In the genomic region with DNA sequence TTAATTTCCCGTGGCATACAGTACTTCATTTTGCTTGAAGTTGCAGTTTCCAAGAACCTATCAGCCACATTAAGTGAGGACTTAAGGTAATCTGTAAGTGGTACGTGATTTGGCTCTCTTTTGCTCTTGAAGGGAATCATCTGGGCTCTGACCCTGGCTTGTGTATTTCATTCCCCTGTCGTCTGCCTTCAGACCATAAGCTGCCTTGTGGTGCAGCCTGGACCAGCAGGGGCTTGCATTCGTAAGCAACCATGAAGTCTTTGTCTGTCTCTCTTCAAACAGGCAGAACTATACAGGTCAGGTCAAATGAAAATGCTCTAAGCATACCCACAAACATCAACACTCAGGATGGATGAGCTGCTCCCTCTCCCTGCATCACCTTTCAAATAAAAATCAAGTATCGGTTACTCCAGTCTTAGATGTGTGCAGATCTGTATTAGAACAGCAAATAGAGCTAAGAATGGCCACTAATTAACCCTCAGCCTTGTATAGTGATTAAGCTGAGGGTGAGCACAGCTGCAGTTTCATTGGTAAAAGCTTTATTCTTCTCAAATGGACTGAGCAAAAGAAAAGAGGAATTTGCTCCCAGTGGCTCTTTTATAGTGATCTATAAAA, we compare ENCODE assay signal across 30 cellular contexts.
A peak's percentile ranks its signal among the peaks of the same experiment; 100 is the strongest.
DNase-seq lines count a peak whose midpoint lies in the region; ATAC-seq, FAIRE-seq and TF ChIP-seq lines count a peak whose summit lies in the region.
"Had no signal": no experiment of that assay in that cellular context is flagged by ENCODE, and none has a peak within 500 bp of the region (broad histone marks: within the 10 kb centered on the region; RNA-seq: fewer than 3 reads in every experiment).

No MANE protein-coding gene starts in this region.

- no peak overlapping the region for H3K4ac ChIP-seq in H1 (replicated peaks; ENCODE audit: insufficient read length, low read depth, low read length)

- WGBS in H1 (ENCODE audit: extremely low coverage in 1 of 2, insufficient coverage in 1 of 2, insufficient read length in 1 of 2, insufficient replicate concordance in 2 of 2, low coverage in 1 of 2, low lambda C conversion rate in 2 of 2, missing lambda C conversion rate in 1 of 2), 2 experiments: 54% methylated on average over 5 of the region's 5 CpGs; no CpG with 5 or more reads in 1 of the 2 experiments

- peak overlapping the region; percentile 31 for H3K27ac Mint-ChIP-seq in neural progenitor cell
- H3K27ac Mint-ChIP-seq: activated CD8-positive, alpha-beta memory T cell treated with anti-CD3 and anti-CD28 coated beads, Interleukin-2, amount 10 ng/mL, durations not matched to agents 7 days and 5 days; activated T-helper 2 cell treated with anti-CD3 and anti-CD28 coated beads, Interferon-gamma antibody, Interleukin-2, Interleukin-4, amounts not matched to agents 10 μg/mL and 5 μg/mL and 100 μg/mL, durations not matched to agents 14 hours and 24 hours and 36 hours; CD4-positive, CD25-positive, alpha-beta regulatory T cell; memory B cell; T-cell had no signal

- peak overlapping the region in 1 of 2 experiments; percentile 9; a peak in 2 of 4 replicates for H3K4me2 ChIP-seq in H1 (ENCODE audit: insufficient read depth in 1 of 2, low read depth in 2 of 2, low read length in 2 of 2)
- H3K4me2 ChIP-seq in neural progenitor cell: peak overlapping the region; percentile 75
- H3K4me2 ChIP-seq: PC-9 had no signal

- H3K9me3 Mint-ChIP-seq in neural progenitor cell: no peaks in the 10 kb centered on the region
- H3K9me3 Mint-ChIP-seq: activated T-helper 2 cell treated with anti-CD3 and anti-CD28 coated beads, Interferon-gamma antibody, Interleukin-2, Interleukin-4, amounts not matched to agents 10 μg/mL and 5 μg/mL and 100 μg/mL, durations not matched to agents 14 hours and 24 hours and 36 hours; CD4-positive, CD25-positive, alpha-beta regulatory T cell; memory B cell; naive B cell; T-cell had no signal

- POLR2A ChIA-PET in H1 (lab: Charles Lee; ENCODE audit: partially characterized antibody) (interaction anchor here (0.8 kb wide), 1 partner anchor 380 kb away, joined by 3 read pairs; the partner anchor contains the start of genes NKIRAS1 and RPL15), GM10248 (lab: Yijun Ruan, JAX) (no interaction called here)

- no peak for TF ChIP-seq EP300 in H1 (IDR thresholded peaks at IDR 0.05; ENCODE audit: borderline replicate concordance in 1 of 2, low read depth in 2 of 2, low read length in 2 of 2)

- peak in 1 of 3 experiments; percentile 15; a peak in 1 of 4 replicates for TF ChIP-seq CTCF in H1 (IDR thresholded peaks at IDR 0.05; ENCODE audit: control extremely low read depth in 1 of 3, insufficient read depth in 1 of 3, low read depth in 1 of 3, low read length in 3 of 3)
- TF ChIP-seq CTCF in neural progenitor cell (IDR thresholded peaks at IDR 0.05): peak; percentile 13
- TF ChIP-seq CTCF in GM10248 (IDR thresholded peaks at IDR 0.05; ENCODE audit: control extremely low read depth, extremely low read depth, low read depth, missing control alignments): no peak

- 0 out of 4 replicates have a peak, but pooled peaks have one; percentile 3 to 19 for TF ChIP-seq RAD21 in H1 (IDR thresholded peaks at IDR 0.05 in 1 of 2, conservative IDR thresholded peaks at IDR 0.05 in 1 of 2; ENCODE audit: low read depth in 2 of 2, low read length in 2 of 2)

- TF ChIP-seq POLR2A in H1 (IDR thresholded peaks at IDR 0.05; ENCODE audit: control extremely low read depth in 1 of 2, low read depth in 2 of 2, low read length in 2 of 2): no peak

- no peak overlapping the region for H3K23ac ChIP-seq in H1 (ENCODE audit: insufficient read length)

- no peak for ATAC-seq in GM21576 (IDR thresholded peaks at IDR 0.05; ENCODE audit: unreplicated experiment)
- ATAC-seq: activated CD8-positive, alpha-beta memory T cell treated with anti-CD3 and anti-CD28 coated beads, Interleukin-2, amount 10 ng/mL, durations not matched to agents 7 days and 5 days; heart right ventricle; T-cell had no signal

- no peak overlapping the region for H2BK20ac ChIP-seq in H1 (ENCODE audit: low read length)

- no peak overlapping the region for H3K4me3 ChIP-seq in HUES48 (ENCODE audit: low read depth, low read length)
- no peak overlapping the region; a peak in 1 of 8 replicates for H3K4me3 ChIP-seq in H1 (ENCODE audit: extremely low read depth in 1 of 4, insufficient read depth in 2 of 4, low read depth in 3 of 4, low read length in 4 of 4)
- H3K4me3 ChIP-seq in neural progenitor cell: peak overlapping the region; percentile 32
- H3K4me3 ChIP-seq: heart right ventricle, PC-9, sigmoid colon had no signal

- H4K8ac ChIP-seq in H1 (ENCODE audit: extremely low read depth, insufficient read depth, low read length): no peak overlapping the region

- H2BK12ac ChIP-seq in H1 (ENCODE audit: low read depth, low read length): no peak overlapping the region

- no peak overlapping the region for H2BK120ac ChIP-seq in H1 (replicated peaks; ENCODE audit: low read depth, low read length)

- peak; percentile 83 for FAIRE-seq in H1 (lab: Jason Lieb, UNC)
- FAIRE-seq: bronchial epithelial cell, keratinocyte, TTC549 had no signal

- peaks cover 3% of the 10 kb centered on the region for H3K36me3 Mint-ChIP-seq in neural progenitor cell
- H3K36me3 Mint-ChIP-seq: activated CD8-positive, alpha-beta memory T cell treated with anti-CD3 and anti-CD28 coated beads, Interleukin-2, amount 10 ng/mL, durations not matched to agents 7 days and 5 days; CD4-positive, CD25-positive, alpha-beta regulatory T cell had no signal

- no peak overlapping the region for H4K5ac ChIP-seq in H1 (ENCODE audit: insufficient read length, low read depth, low read length)

- H2BK15ac ChIP-seq in H1 (ENCODE audit: low read length): no peak overlapping the region

- peaks cover 26% of the 10 kb centered on the region for H3F3A ChIP-seq in neural progenitor cell (ENCODE audit: low read depth)

- peaks cover 2% of the 10 kb centered on the region for H3K27me3 Mint-ChIP-seq in neural progenitor cell (ENCODE audit: insufficient read depth, low read depth)
- H3K27me3 Mint-ChIP-seq: activated CD8-positive, alpha-beta memory T cell treated with anti-CD3 and anti-CD28 coated beads, Interleukin-2, amount 10 ng/mL, durations not matched to agents 7 days and 5 days; CD4-positive, CD25-positive, alpha-beta regulatory T cell; memory B cell; naive B cell; T-cell had no signal

- H3K27me3 ChIP-seq in HUES48 (ENCODE audit: control insufficient read depth, insufficient read depth, low read length) (no peaks in the 10 kb centered on the region), H1 (replicated peaks in 1 of 4; ENCODE audit: control insufficient read depth in 3 of 4, extremely low read depth in 1 of 4, insufficient read depth in 3 of 4, low read length in 3 of 4) (no peaks in the 10 kb centered on the region), neural progenitor cell (no peaks in the 10 kb centered on the region)
- H3K27me3 ChIP-seq: heart right ventricle, sigmoid colon had no signal

- no peak overlapping the region for H3K18ac ChIP-seq in H1 (ENCODE audit: extremely low read depth, low read length)

- H2AK5ac ChIP-seq in H1 (ENCODE audit: low read depth, low read length): no peak overlapping the region

- peaks cover 22% of the 10 kb centered on the region for H3K4me1 Mint-ChIP-seq in neural progenitor cell
- H3K4me1 Mint-ChIP-seq: activated CD8-positive, alpha-beta memory T cell treated with anti-CD3 and anti-CD28 coated beads, Interleukin-2, amount 10 ng/mL, durations not matched to agents 7 days and 5 days; CD4-positive, CD25-positive, alpha-beta regulatory T cell; memory B cell; T-cell had no signal

- H3K79me2 ChIP-seq in H1 (ENCODE audit: control insufficient read depth in 1 of 2, insufficient read depth in 2 of 2, low read length in 2 of 2) (no peaks in the 10 kb centered on the region), neural progenitor cell (ENCODE audit: low read depth) (peaks cover 4% of the 10 kb centered on the region)
- H3K79me2 ChIP-seq: parathyroid adenoma had no signal

- H3K27ac ChIP-seq in HUES48 (ENCODE audit: low read depth, low read length) (peak overlapping the region; percentile 42), H1 (ENCODE audit: low read depth, low read length) (no peak overlapping the region), neural progenitor cell (peak overlapping the region; percentile 82)
- H3K27ac ChIP-seq: heart right ventricle, parathyroid adenoma, PC-9, sigmoid colon had no signal

- H2BK5ac ChIP-seq in H1 (ENCODE audit: low read depth, low read length): no peak overlapping the region

- no peak overlapping the region for H4K91ac ChIP-seq in H1 (replicated peaks; ENCODE audit: insufficient read length, low read length)

- H4K20me1 ChIP-seq in H1 (replicated peaks in 1 of 2; ENCODE audit: control insufficient read depth in 1 of 2, insufficient read depth in 2 of 2, low read length in 2 of 2) (no peaks in the 10 kb centered on the region), neural progenitor cell (ENCODE audit: low read depth) (peaks cover 9% of the 10 kb centered on the region)

- no peak overlapping the region for H3K9ac ChIP-seq in HUES48 (ENCODE audit: low read depth, low read length)
- no peak overlapping the region for H3K9ac ChIP-seq in H1 (replicated peaks in 1 of 4; ENCODE audit: extremely low read depth in 1 of 4, low read depth in 3 of 4, low read length in 3 of 4)
- no peak overlapping the region for H3K9ac ChIP-seq in neural progenitor cell
- H3K9ac ChIP-seq: parathyroid adenoma had no signal

- H3K4me1 ChIP-seq in HUES48 (ENCODE audit: control insufficient read depth, insufficient read depth, low read length) (peaks cover 27% of the 10 kb centered on the region), H1 (replicated peaks in 1 of 4; ENCODE audit: control insufficient read depth in 3 of 4, insufficient read depth in 4 of 4, low read length in 3 of 4) (peaks cover 0 to 7% (median 2%) of the 10 kb centered on the region in 4 experiments; a peak in 4 of 7 replicates), neural progenitor cell (peaks cover 44% of the 10 kb centered on the region)
- H3K4me1 ChIP-seq: parathyroid adenoma had no signal

- H3K4me3 Mint-ChIP-seq in neural progenitor cell: peak overlapping the region; percentile 61
- H3K4me3 Mint-ChIP-seq: activated CD8-positive, alpha-beta memory T cell treated with anti-CD3 and anti-CD28 coated beads, Interleukin-2, amount 10 ng/mL, durations not matched to agents 7 days and 5 days; CD4-positive, CD25-positive, alpha-beta regulatory T cell; memory B cell; naive B cell; T-cell had no signal

- no peak overlapping the region for H2AFZ ChIP-seq in H1 (ENCODE audit: low read length)
- no peak overlapping the region for H2AFZ ChIP-seq in neural progenitor cell (replicated peaks)
- H2AFZ ChIP-seq: parathyroid adenoma, PC-9 had no signal

- H3K9me3 ChIP-seq in HUES48 (ENCODE audit: control insufficient read depth, insufficient read depth, low read length) (no peaks in the 10 kb centered on the region), H1 (ENCODE audit: insufficient read depth in 2 of 2, low read depth in 1 of 2, low read length in 1 of 2) (no peaks in the 10 kb centered on the region), neural progenitor cell (ENCODE audit: low read depth) (no peaks in the 10 kb centered on the region)
- H3K9me3 ChIP-seq: heart right ventricle, sigmoid colon had no signal

- CTCF ChIA-PET in H1 (lab: Charles Lee; ENCODE audit: partially characterized antibody): interaction anchor here (0.8 to 1.6 kb wide), 2 partner anchors 17 to 129 kb away, joined by 3 to 5 read pairs; no protein-coding TSS in a partner anchor
- CTCF ChIA-PET in GM10248 (lab: Yijun Ruan, JAX): interaction anchor here (0.8 kb wide), 1 partner anchor 9 kb away, joined by 4 read pairs; no protein-coding TSS in a partner anchor

- no peak overlapping the region for H3K14ac ChIP-seq in H1 (ENCODE audit: insufficient read length)

- no peaks in the 10 kb centered on the region for H3K36me3 ChIP-seq in HUES48 (ENCODE audit: control insufficient read depth, insufficient read depth, low read length)
- H3K36me3 ChIP-seq in H1 (ENCODE audit: control insufficient read depth in 2 of 4, insufficient read depth in 4 of 4, low read length in 3 of 4): no peaks in the 10 kb centered on the region
- no peaks in the 10 kb centered on the region for H3K36me3 ChIP-seq in neural progenitor cell
- H3K36me3 ChIP-seq: heart right ventricle, sigmoid colon had no signal

- no peak overlapping the region for H3K56ac ChIP-seq in H1 (replicated peaks; ENCODE audit: insufficient read length, low read depth, low read length)

- no peaks in the 10 kb centered on the region for H3K23me2 ChIP-seq in H1 (ENCODE audit: low read depth, low read length)

- peak; percentile 64 for DNase-seq in NCI-H748 treated with DMSO at 0.1 percent for 48 hours (lab: John Stamatoyannopoulos, UW)
- DNase-seq in H1 (ENCODE audit: low read depth in 1 of 2, low spot score in 2 of 2): no peak
- DNase-seq in neural progenitor cell (ENCODE audit: low spot score): peak; percentile 79
- DNase-seq in GM10248 (ENCODE audit: extremely low spot score): no peak
- no peak for DNase-seq in NOMO-1 (lab: John Stamatoyannopoulos, UW; ENCODE audit: unreplicated experiment in 2 of 2)
- DNase-seq in GDM1 (lab: John Stamatoyannopoulos, UW): no peak
- DNase-seq: activated CD4-positive, alpha-beta T cell treated with anti-CD3 and anti-CD28 coated beads for 48 hours; activated CD8-positive, alpha-beta memory T cell treated with anti-CD3 and anti-CD28 coated beads, Interleukin-2, amount 10 ng/mL, durations not matched to agents 7 days and 5 days; CD4-positive, CD25-positive, alpha-beta regulatory T cell; cortex of kidney; DMS 273 treated with DMSO at 0.1 percent for 48 hours; GOT3; heart right ventricle; KG1; MV-4-11; naive B cell; NCI-H2081 treated with DMSO at 0.1 percent for 48 hours; NCI-H524 treated with DMSO at 0.1 percent for 48 hours; PC-9; SIG-M5; sigmoid colon; T-cell had no signal

- H3K79me1 ChIP-seq in H1 (ENCODE audit: low read depth, low read length): no peaks in the 10 kb centered on the region

Comparison
In these comparisons a context has a peak if more than half of its experiments do, and no peak if none do; other contexts are left out.
1. DNase-seq: peak in NCI-H748 treated with DMSO at 0.1 percent for 48 hours (single experiment) and neural progenitor cell (single experiment); none in H1 (0 of 2), GM10248 (single experiment), NOMO-1 (0 of 2) and GDM1 (single experiment).